In genomic region chr9:128898845-128899565, GRCh38 we compare ENCODE assay signal across 2 cellular contexts.
TF ChIP-seq lines count a peak whose summit lies in the region.

No MANE protein-coding gene starts in this region.

TF ChIP-seq in liver, 16 proteins besides CTCF, POLR2A, EP300 and RAD21:
- TF ChIP-seq YY1 (IDR thresholded peaks at IDR 0.05): no peak
- no peak for TF ChIP-seq JUND (IDR thresholded peaks at IDR 0.05)
- TF ChIP-seq EGR1 (IDR thresholded peaks at IDR 0.05; ENCODE audit: low read depth in 2 of 2): no peak
- no peak for TF ChIP-seq RXRA (IDR thresholded peaks at IDR 0.05)
- TF ChIP-seq SP1 (IDR thresholded peaks at IDR 0.05): no peak
- no peak for TF ChIP-seq MAX (IDR thresholded peaks at IDR 0.05)
- TF ChIP-seq ATF3 (IDR thresholded peaks at IDR 0.05): no peak
- no peak for TF ChIP-seq NR2F2 (IDR thresholded peaks at IDR 0.05)
- no peak for TF ChIP-seq FOXA1 (IDR thresholded peaks at IDR 0.05)
- no peak for TF ChIP-seq HNF4G (IDR thresholded peaks at IDR 0.05)
- TF ChIP-seq, protein P1, sequence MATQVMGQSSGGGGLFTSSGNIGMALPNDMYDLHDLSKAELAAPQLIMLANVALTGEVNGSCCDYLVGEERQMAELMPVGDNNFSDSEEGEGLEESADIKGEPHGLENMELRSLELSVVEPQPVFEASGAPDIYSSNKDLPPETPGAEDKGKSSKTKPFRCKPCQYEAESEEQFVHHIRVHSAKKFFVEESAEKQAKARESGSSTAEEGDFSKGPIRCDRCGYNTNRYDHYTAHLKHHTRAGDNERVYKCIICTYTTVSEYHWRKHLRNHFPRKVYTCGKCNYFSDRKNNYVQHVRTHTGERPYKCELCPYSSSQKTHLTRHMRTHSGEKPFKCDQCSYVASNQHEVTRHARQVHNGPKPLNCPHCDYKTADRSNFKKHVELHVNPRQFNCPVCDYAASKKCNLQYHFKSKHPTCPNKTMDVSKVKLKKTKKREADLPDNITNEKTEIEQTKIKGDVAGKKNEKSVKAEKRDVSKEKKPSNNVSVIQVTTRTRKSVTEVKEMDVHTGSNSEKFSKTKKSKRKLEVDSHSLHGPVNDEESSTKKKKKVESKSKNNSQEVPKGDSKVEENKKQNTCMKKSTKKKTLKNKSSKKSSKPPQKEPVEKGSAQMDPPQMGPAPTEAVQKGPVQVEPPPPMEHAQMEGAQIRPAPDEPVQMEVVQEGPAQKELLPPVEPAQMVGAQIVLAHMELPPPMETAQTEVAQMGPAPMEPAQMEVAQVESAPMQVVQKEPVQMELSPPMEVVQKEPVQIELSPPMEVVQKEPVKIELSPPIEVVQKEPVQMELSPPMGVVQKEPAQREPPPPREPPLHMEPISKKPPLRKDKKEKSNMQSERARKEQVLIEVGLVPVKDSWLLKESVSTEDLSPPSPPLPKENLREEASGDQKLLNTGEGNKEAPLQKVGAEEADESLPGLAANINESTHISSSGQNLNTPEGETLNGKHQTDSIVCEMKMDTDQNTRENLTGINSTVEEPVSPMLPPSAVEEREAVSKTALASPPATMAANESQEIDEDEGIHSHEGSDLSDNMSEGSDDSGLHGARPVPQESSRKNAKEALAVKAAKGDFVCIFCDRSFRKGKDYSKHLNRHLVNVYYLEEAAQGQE (IDR thresholded peaks at IDR 0.05): no peak
TF ChIP-seq in liver: peak in this region for 0.

TF ChIP-seq in HepG2, 621 proteins besides CTCF, POLR2A, EP300 and RAD21:
- TF ChIP-seq REPIN1 (CRISPR knock-in tag; IDR thresholded peaks at IDR 0.05; ENCODE audit: borderline replicate concordance, low read depth): no peak
- no peak for TF ChIP-seq ZNF317 (CRISPR knock-in tag; IDR thresholded peaks at IDR 0.05)
- no peak for TF ChIP-seq DDIT3 (CRISPR knock-in tag; IDR thresholded peaks at IDR 0.05)
- TF ChIP-seq U2AF1 (optimal IDR thresholded peaks at IDR 0.05; ENCODE audit: low read depth, low read length): no peak
- no peak for TF ChIP-seq ZNF557 (CRISPR knock-in tag; IDR thresholded peaks at IDR 0.05)
- no peak for TF ChIP-seq SMARCC2 (IDR thresholded peaks at IDR 0.05)
- TF ChIP-seq TMF1 (CRISPR knock-in tag; IDR thresholded peaks at IDR 0.05; ENCODE audit: low read depth): no peak
- TF ChIP-seq FIP1L1 (IDR thresholded peaks at IDR 0.05; ENCODE audit: borderline replicate concordance, insufficient read depth, low read depth, low read length): no peak
- TF ChIP-seq, protein P2, sequence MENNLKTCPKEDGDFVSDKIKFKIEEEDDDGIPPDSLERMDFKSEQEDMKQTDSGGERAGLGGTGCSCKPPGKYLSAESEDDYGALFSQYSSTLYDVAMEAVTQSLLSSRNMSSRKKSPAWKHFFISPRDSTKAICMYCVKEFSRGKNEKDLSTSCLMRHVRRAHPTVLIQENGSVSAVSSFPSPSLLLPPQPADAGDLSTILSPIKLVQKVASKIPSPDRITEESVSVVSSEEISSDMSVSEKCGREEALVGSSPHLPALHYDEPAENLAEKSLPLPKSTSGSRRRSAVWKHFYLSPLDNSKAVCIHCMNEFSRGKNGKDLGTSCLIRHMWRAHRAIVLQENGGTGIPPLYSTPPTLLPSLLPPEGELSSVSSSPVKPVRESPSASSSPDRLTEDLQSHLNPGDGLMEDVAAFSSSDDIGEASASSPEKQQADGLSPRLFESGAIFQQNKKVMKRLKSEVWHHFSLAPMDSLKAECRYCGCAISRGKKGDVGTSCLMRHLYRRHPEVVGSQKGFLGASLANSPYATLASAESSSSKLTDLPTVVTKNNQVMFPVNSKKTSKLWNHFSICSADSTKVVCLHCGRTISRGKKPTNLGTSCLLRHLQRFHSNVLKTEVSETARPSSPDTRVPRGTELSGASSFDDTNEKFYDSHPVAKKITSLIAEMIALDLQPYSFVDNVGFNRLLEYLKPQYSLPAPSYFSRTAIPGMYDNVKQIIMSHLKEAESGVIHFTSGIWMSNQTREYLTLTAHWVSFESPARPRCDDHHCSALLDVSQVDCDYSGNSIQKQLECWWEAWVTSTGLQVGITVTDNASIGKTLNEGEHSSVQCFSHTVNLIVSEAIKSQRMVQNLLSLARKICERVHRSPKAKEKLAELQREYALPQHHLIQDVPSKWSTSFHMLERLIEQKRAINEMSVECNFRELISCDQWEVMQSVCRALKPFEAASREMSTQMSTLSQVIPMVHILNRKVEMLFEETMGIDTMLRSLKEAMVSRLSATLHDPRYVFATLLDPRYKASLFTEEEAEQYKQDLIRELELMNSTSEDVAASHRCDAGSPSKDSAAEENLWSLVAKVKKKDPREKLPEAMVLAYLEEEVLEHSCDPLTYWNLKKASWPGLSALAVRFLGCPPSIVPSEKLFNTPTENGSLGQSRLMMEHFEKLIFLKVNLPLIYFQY (CRISPR knock-in tag; IDR thresholded peaks at IDR 0.05; ENCODE audit: borderline replicate concordance): no peak
- no peak for TF ChIP-seq ZNF878 (CRISPR knock-in tag; IDR thresholded peaks at IDR 0.05)
- TF ChIP-seq ZNF30 (CRISPR knock-in tag; IDR thresholded peaks at IDR 0.05): no peak
- TF ChIP-seq, protein P3, sequence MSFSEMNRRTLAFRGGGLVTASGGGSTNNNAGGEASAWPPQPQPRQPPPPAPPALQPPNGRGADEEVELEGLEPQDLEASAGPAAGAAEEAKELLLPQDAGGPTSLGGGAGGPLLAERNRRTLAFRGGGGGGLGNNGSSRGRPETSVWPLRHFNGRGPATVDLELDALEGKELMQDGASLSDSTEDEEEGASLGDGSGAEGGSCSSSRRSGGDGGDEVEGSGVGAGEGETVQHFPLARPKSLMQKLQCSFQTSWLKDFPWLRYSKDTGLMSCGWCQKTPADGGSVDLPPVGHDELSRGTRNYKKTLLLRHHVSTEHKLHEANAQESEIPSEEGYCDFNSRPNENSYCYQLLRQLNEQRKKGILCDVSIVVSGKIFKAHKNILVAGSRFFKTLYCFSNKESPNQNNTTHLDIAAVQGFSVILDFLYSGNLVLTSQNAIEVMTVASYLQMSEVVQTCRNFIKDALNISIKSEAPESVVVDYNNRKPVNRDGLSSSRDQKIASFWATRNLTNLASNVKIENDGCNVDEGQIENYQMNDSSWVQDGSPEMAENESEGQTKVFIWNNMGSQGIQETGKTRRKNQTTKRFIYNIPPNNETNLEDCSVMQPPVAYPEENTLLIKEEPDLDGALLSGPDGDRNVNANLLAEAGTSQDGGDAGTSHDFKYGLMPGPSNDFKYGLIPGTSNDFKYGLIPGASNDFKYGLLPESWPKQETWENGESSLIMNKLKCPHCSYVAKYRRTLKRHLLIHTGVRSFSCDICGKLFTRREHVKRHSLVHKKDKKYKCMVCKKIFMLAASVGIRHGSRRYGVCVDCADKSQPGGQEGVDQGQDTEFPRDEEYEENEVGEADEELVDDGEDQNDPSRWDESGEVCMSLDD (CRISPR knock-in tag; IDR thresholded peaks at IDR 0.05; ENCODE audit: borderline replicate concordance): no peak
- TF ChIP-seq NR0B2 (CRISPR knock-in tag; IDR thresholded peaks at IDR 0.05): no peak
- TF ChIP-seq, protein P4, sequence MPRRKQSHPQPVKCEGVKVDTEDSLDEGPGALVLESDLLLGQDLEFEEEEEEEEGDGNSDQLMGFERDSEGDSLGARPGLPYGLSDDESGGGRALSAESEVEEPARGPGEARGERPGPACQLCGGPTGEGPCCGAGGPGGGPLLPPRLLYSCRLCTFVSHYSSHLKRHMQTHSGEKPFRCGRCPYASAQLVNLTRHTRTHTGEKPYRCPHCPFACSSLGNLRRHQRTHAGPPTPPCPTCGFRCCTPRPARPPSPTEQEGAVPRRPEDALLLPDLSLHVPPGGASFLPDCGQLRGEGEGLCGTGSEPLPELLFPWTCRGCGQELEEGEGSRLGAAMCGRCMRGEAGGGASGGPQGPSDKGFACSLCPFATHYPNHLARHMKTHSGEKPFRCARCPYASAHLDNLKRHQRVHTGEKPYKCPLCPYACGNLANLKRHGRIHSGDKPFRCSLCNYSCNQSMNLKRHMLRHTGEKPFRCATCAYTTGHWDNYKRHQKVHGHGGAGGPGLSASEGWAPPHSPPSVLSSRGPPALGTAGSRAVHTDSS (CRISPR knock-in tag; conservative IDR thresholded peaks at IDR 0.05): no peak
- TF ChIP-seq RARG (CRISPR knock-in tag; IDR thresholded peaks at IDR 0.05; ENCODE audit: low read depth): no peak
